In the genomic region with DNA sequence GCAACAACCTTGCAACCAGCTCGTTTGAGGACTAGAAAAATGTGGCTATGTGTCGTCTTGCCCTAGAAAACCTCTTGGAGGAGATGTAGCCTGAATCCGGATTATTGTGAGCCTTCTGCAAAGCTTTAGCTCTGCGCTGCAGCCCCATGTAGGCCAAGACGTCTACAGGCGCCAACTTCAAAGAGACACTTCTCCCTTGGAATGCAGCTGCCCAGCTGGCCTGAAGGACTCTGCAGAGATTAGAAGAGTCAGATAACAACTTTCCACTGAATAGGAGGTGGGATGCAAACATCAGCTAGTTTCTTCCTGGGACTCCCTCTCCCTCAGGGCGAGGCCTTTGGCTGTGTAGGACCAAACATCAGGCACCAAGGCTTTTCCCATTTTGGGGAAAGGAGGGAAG, we compare ENCODE assay signal across 14 cellular contexts.
"Had no signal": no experiment of that assay in that cellular context is flagged by ENCODE, and none has a peak within 500 bp of the region (broad histone marks: within the 10 kb centered on the region; RNA-seq: fewer than 3 reads in every experiment).

No MANE protein-coding gene starts in this region.

- H3K27me3 Mint-ChIP-seq: activated naive CD8-positive, alpha-beta T cell treated with anti-CD3 and anti-CD28 coated beads, Interleukin-2, amount 10 ng/mL, durations not matched to agents 7 days and 5 days; memory B cell had no signal

- DNase-seq: activated CD4-positive, alpha-beta T cell treated with anti-CD3 and anti-CD28 coated beads for 1 hour; activated CD4-positive, alpha-beta T cell treated with anti-CD3 and anti-CD28 coated beads, Interleukin-2, amount 50 U/mL, for 4 hours; activated naive CD4-positive, alpha-beta T cell; activated naive CD8-positive, alpha-beta T cell treated with anti-CD3 and anti-CD28 coated beads, Interleukin-2, amount 10 ng/mL, durations not matched to agents 7 days and 5 days; activated T-cell treated with anti-CD3 and anti-CD28 coated beads for 4 hours; cortex of kidney; effector CD8-positive, alpha-beta T cell; foreskin keratinocyte; natural killer cell; nucleus accumbens; stimulated activated naive B cell treated with anti-CD40 and anti-IgM and Interleukin-4, amounts not matched to agents 10 μg/mL and 1 μg/mL and 100 μg/mL, for 72 hours; tibial artery had no signal

- H3K36me3 Mint-ChIP-seq: activated naive CD8-positive, alpha-beta T cell treated with anti-CD3 and anti-CD28 coated beads, Interleukin-2, amount 10 ng/mL, durations not matched to agents 7 days and 5 days; brain; memory B cell; natural killer cell; stimulated activated naive B cell treated with anti-CD40 and anti-IgM and Interleukin-4, amounts not matched to agents 10 μg/mL and 1 μg/mL and 100 μg/mL, for 72 hours had no signal

- H3K27ac ChIP-seq: foreskin keratinocyte, tibial artery had no signal

- ATAC-seq: foreskin keratinocyte; natural killer cell; stimulated activated naive B cell treated with anti-CD40 and anti-IgM and Interleukin-4, amounts not matched to agents 10 μg/mL and 1 μg/mL and 100 μg/mL, for 72 hours had no signal

- H3K36me3 ChIP-seq: tibial artery had no signal

- H3K27ac Mint-ChIP-seq: activated naive CD8-positive, alpha-beta T cell treated with anti-CD3 and anti-CD28 coated beads, Interleukin-2, amount 10 ng/mL, durations not matched to agents 7 days and 5 days; brain; memory B cell; natural killer cell; stimulated activated naive B cell treated with anti-CD40 and anti-IgM and Interleukin-4, amounts not matched to agents 10 μg/mL and 1 μg/mL and 100 μg/mL, for 72 hours had no signal

- H3K4me3 Mint-ChIP-seq: activated naive CD8-positive, alpha-beta T cell treated with anti-CD3 and anti-CD28 coated beads, Interleukin-2, amount 10 ng/mL, durations not matched to agents 7 days and 5 days; brain; memory B cell; natural killer cell; stimulated activated naive B cell treated with anti-CD40 and anti-IgM and Interleukin-4, amounts not matched to agents 10 μg/mL and 1 μg/mL and 100 μg/mL, for 72 hours had no signal

- H3K4me1 Mint-ChIP-seq: activated naive CD8-positive, alpha-beta T cell treated with anti-CD3 and anti-CD28 coated beads, Interleukin-2, amount 10 ng/mL, durations not matched to agents 7 days and 5 days; memory B cell; natural killer cell; stimulated activated naive B cell treated with anti-CD40 and anti-IgM and Interleukin-4, amounts not matched to agents 10 μg/mL and 1 μg/mL and 100 μg/mL, for 72 hours had no signal

- H3K4me3 ChIP-seq: tibial artery had no signal

- H3K9me3 ChIP-seq: tibial artery had no signal

- H3K9me3 Mint-ChIP-seq: activated naive CD8-positive, alpha-beta T cell treated with anti-CD3 and anti-CD28 coated beads, Interleukin-2, amount 10 ng/mL, durations not matched to agents 7 days and 5 days; brain; memory B cell; stimulated activated naive B cell treated with anti-CD40 and anti-IgM and Interleukin-4, amounts not matched to agents 10 μg/mL and 1 μg/mL and 100 μg/mL, for 72 hours had no signal

- H3K27me3 ChIP-seq: foreskin keratinocyte, tibial artery had no signal
